1 cellular context compared by ENCODE assay signal in the genomic region with DNA sequence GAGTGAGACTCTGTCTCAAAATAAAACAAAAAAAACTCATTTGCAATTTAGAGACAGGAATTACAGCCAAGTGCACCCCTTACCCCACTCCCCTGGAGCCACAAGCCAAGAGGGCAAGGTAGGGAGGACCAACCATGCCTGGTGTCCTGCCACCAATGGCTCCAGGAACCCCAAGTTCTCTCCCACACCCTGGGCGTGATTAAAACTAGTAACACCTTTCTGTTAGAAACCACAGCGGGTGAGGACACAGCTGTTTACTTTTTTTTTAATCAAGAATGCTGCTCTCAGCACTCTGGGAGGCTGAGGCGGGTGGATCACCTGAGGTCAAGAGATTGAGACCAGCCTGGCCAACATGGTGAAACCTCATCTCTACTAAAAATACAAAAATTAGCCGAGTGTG.
TF ChIP-seq lines count a peak whose summit lies in the region.

No MANE protein-coding gene starts in this region.

TF ChIP-seq in HepG2, 621 proteins besides CTCF, POLR2A, EP300 and RAD21:
- TF ChIP-seq CBX5 (CRISPR knock-in tag; IDR thresholded peaks at IDR 0.05; ENCODE audit: borderline replicate concordance) (0 out of 2 replicates have a peak, but pooled peaks have one; percentile 18), NAIF1 (CRISPR knock-in tag; IDR thresholded peaks at IDR 0.05; ENCODE audit: borderline replicate concordance) (no peak)
TF ChIP-seq in HepG2: peak in this region for 1.
